Comparison of ENCODE assay signal across 11 cellular contexts in genomic region chr3:184567924-184568590, GRCh38. TPM values are rescaled to one million over a fixed set of nuclear protein-coding genes. Genes with fewer than 3 reads are reported as not detected.
A peak's percentile ranks its signal among the peaks of the same experiment; 100 is the strongest.
DNase-seq lines count a peak whose midpoint lies in the region; ATAC-seq and TF ChIP-seq lines count a peak whose summit lies in the region.
"Had no signal": no experiment of that assay in that cellular context is flagged by ENCODE, and none has a peak within 500 bp of the region (broad histone marks: within the 10 kb centered on the region; RNA-seq: fewer than 3 reads in every experiment).

No MANE protein-coding gene starts in this region.

- TF ChIP-seq CTCF in hepatocyte (IDR thresholded peaks at IDR 0.05; ENCODE audit: poor library complexity) = no peak

- ATAC-seq in T-cell (replicated peaks in 1 of 4) (no peak), HG02759 (IDR thresholded peaks at IDR 0.05; ENCODE audit: unreplicated experiment) (no peak), GM21447 (IDR thresholded peaks at IDR 0.05; ENCODE audit: unreplicated experiment) (no peak)
- ATAC-seq: GM12878 had no signal

- H3K4me3 Mint-ChIP-seq in T-cell = peak overlapping the region in 2 of 3 donors; percentile 56 to 61
- H3K4me3 Mint-ChIP-seq: activated CD8-positive, alpha-beta T cell treated with anti-CD3 and anti-CD28 coated beads for 36 hours had no signal

- peaks cover 38% of the 10 kb centered on the region for H4K20me1 ChIP-seq in hepatocyte (ENCODE audit: insufficient read depth, poor library complexity, severe bottlenecking)

- no peak overlapping the region for H3K4me3 ChIP-seq in hepatocyte
- H3K4me3 ChIP-seq: GM12878 had no signal

- H2AFZ ChIP-seq in hepatocyte = no peak overlapping the region

- H3K4me1 Mint-ChIP-seq in T-cell = peaks cover 6 to 25% (median 9%) of the 10 kb centered on the region in 3 donors

- DNase-seq in ELF-1 (ENCODE audit: low read depth, low spot score) = peak; percentile 32
- DNase-seq in T-cell = no peak
- DNase-seq in hepatocyte (ENCODE audit: low spot score) = no peak
- DNase-seq in retina = peak; percentile 55
- no peak for DNase-seq in cerebellar nuclear complex (lab: John Stamatoyannopoulos, UW)
- DNase-seq in GF-D8 (lab: John Stamatoyannopoulos, UW) = no peak
- DNase-seq: activated CD8-positive, alpha-beta T cell treated with anti-CD3 and anti-CD28 coated beads for 36 hours had no signal

- no peaks in the 10 kb centered on the region for H3K36me3 Mint-ChIP-seq in T-cell

- peaks cover 17 to 51% of the 10 kb centered on the region in 2 donors for H3K27me3 Mint-ChIP-seq in T-cell

- peaks cover 47% of the 10 kb centered on the region for H3K4me1 ChIP-seq in hepatocyte (ENCODE audit: insufficient read depth)

- WGBS in hepatocyte (ENCODE audit: low lambda C conversion rate, missing lambda C conversion rate) = 32% methylated on average over 17 of the region's 17 CpGs

- no peaks in the 10 kb centered on the region for H3K9me3 ChIP-seq in hepatocyte (ENCODE audit: low read depth)

- CTCF ChIA-PET in T-cell (lab: Charles Lee) = no interaction called here

- H3K9me2 ChIP-seq in hepatocyte (replicated peaks; ENCODE audit: insufficient read depth) = no peaks in the 10 kb centered on the region

- POLR2A ChIA-PET in T-cell (lab: Charles Lee) = no interaction called here

- peak overlapping the region; percentile 79 for H3K27ac ChIP-seq in hepatocyte

- H3K36me3 ChIP-seq in hepatocyte (replicated peaks; ENCODE audit: insufficient read depth, low read depth) = no peaks in the 10 kb centered on the region

- no peaks in the 10 kb centered on the region for H3K9me3 Mint-ChIP-seq in T-cell
- H3K9me3 Mint-ChIP-seq: activated CD8-positive, alpha-beta T cell treated with anti-CD3 and anti-CD28 coated beads for 36 hours had no signal

- H3K79me2 ChIP-seq in hepatocyte = peaks cover 89% of the 10 kb centered on the region

- no peak overlapping the region for H3K27ac Mint-ChIP-seq in T-cell
- H3K27ac Mint-ChIP-seq: activated CD8-positive, alpha-beta T cell treated with anti-CD3 and anti-CD28 coated beads for 36 hours had no signal

- no peaks in the 10 kb centered on the region for H3K27me3 ChIP-seq in hepatocyte

- peak overlapping the region; percentile 98 for H3K4me2 ChIP-seq in hepatocyte

RNA-seq across cellular contexts. Expression of gene EPHB3, which starts 6.5 kb away (rescaled TPM):
- total RNA-seq in T-cell = 1 to 10 TPM in 1 of 5 donors, under 1 TPM in 4; 0.35 to 1.1 (median 0.55) TPM
- total RNA-seq in hepatocyte = 5.2 and 11.0 TPM in 2 replicates
- polyA plus RNA-seq in hepatocyte = 21.2 and 22.0 TPM in 2 replicates
- total RNA-seq: endothelial cell of umbilical vein, GM12878 had no signal

Comparison
In these comparisons a context has a peak if more than half of its experiments do, and no peak if none do; other contexts are left out.
1. DNase-seq: peak in ELF-1 (single experiment) and retina (single experiment); none in T-cell (0 of 34), hepatocyte (single experiment), cerebellar nuclear complex (0 of 2) and GF-D8 (single experiment).